ENCODE assay signal across 10 cellular contexts in genomic region chr12:121748218-121748570, GRCh38. TPM values are rescaled to one million over a fixed set of nuclear protein-coding genes. Genes with fewer than 3 reads are reported as not detected.
DNase-seq lines count a peak whose midpoint lies in the region; ATAC-seq and TF ChIP-seq lines count a peak whose summit lies in the region.
"Had no signal": no experiment of that assay in that cellular context is flagged by ENCODE, and none has a peak within 500 bp of the region (broad histone marks: within the 10 kb centered on the region; RNA-seq: fewer than 3 reads in every experiment).

No MANE protein-coding gene starts in this region.

- H3K27ac ChIP-seq in GM23248, result peak overlapping the region; percentile 75
- H3K27ac ChIP-seq in psoas muscle, result peak overlapping the region; percentile 38

- H4K20me1 ChIP-seq in GM23248 (ENCODE audit: insufficient read depth), result no peaks in the 10 kb centered on the region

- peak overlapping the region; percentile 18 for H3K27ac Mint-ChIP-seq in endothelial cell (ENCODE audit: unreplicated experiment)
- H3K27ac Mint-ChIP-seq: activated naive CD4-positive, alpha-beta T cell treated with anti-CD3 and anti-CD28 coated beads, Interleukin-2, amount 50 U/mL, for 24 hours had no signal

- peak; percentile 2 to 14 (median 12) for ATAC-seq in psoas muscle
- no peak for ATAC-seq in mucosa of descending colon

- H3K4me2 ChIP-seq in GM23248 (ENCODE audit: unreplicated experiment), result peak overlapping the region; percentile 12

- TF ChIP-seq CTCF in endothelial cell (IDR thresholded peaks at IDR 0.05; ENCODE audit: unreplicated experiment) (no peak), psoas muscle (IDR thresholded peaks at IDR 0.05) (no peak), mucosa of descending colon (IDR thresholded peaks at IDR 0.05) (no peak)

- peaks cover 12% of the 10 kb centered on the region for H3K4me1 ChIP-seq in GM23248 (ENCODE audit: insufficient read depth)
- peaks cover under 1% of the 10 kb centered on the region for H3K4me1 ChIP-seq in psoas muscle
- H3K4me1 ChIP-seq in mucosa of descending colon (ENCODE audit: low read depth), result no peaks in the 10 kb centered on the region

- H3K36me3 ChIP-seq in GM23248 (ENCODE audit: low read depth) (no peaks in the 10 kb centered on the region), psoas muscle (ENCODE audit: insufficient read depth in 1 of 2, low read depth in 1 of 2) (peaks cover 0 to 32% of the 10 kb centered on the region in 2 donors), mucosa of descending colon (ENCODE audit: low read depth) (no peaks in the 10 kb centered on the region)

- peaks cover 9% of the 10 kb centered on the region for H3K27me3 Mint-ChIP-seq in endothelial cell (ENCODE audit: unreplicated experiment)
- H3K27me3 Mint-ChIP-seq: activated CD4-positive, alpha-beta T cell treated with anti-CD3 and anti-CD28 coated beads, Interleukin-2, amount 10 ng/mL, durations not matched to agents 24 days and 14 days; activated naive CD4-positive, alpha-beta T cell treated with anti-CD3 and anti-CD28 coated beads, Interleukin-2, amount 50 U/mL, for 24 hours had no signal

- H2AFZ ChIP-seq in GM23248, result no peak overlapping the region

- H3K4me1 Mint-ChIP-seq in endothelial cell (ENCODE audit: unreplicated experiment), result no peaks in the 10 kb centered on the region

- no peaks in the 10 kb centered on the region for H3K9me2 ChIP-seq in GM23248 (ENCODE audit: insufficient read depth)

- 78 to 80% methylated on average over 12 to 13 of the region's 13 CpGs for WGBS in GM23248 (ENCODE audit: low coverage in 1 of 2, low lambda C conversion rate in 2 of 2, missing lambda C conversion rate in 2 of 2), 2 experiments
- 60 to 86% (median 63%) methylated on average over 11 to 13 of the region's 13 CpGs for WGBS in psoas muscle, 3 donors

- H3K27me3 ChIP-seq in GM23248 (replicated peaks; ENCODE audit: insufficient read depth) (no peaks in the 10 kb centered on the region), psoas muscle (ENCODE audit: insufficient read depth in 3 of 3, low read length in 2 of 3) (no peaks in the 10 kb centered on the region)

- peak overlapping the region; percentile 48 for H3K9ac ChIP-seq in GM23248

- H3K36me3 Mint-ChIP-seq in endothelial cell (ENCODE audit: low read depth, unreplicated experiment), result peaks cover 11% of the 10 kb centered on the region

- no peaks in the 10 kb centered on the region; the same call in 1 of the 2 replicates for H3K79me2 ChIP-seq in GM23248 (ENCODE audit: insufficient read depth)

- no peaks in the 10 kb centered on the region for H3K9me3 ChIP-seq in GM23248 (ENCODE audit: low read depth)
- no peaks in the 10 kb centered on the region for H3K9me3 ChIP-seq in psoas muscle
- no peaks in the 10 kb centered on the region for H3K9me3 ChIP-seq in mucosa of descending colon

- peaks cover 13% of the 10 kb centered on the region; the same call in 1 of the 2 replicates for H3F3A ChIP-seq in GM23248 (ENCODE audit: insufficient read depth)

- no peak for DNase-seq in GM23248
- peak; percentile 23 for DNase-seq in NCI-H69 (lab: John Stamatoyannopoulos, UW)
- DNase-seq in endothelial cell (ENCODE audit: low spot score), result no peak
- no peak for DNase-seq in psoas muscle
- no peak for DNase-seq in posterior vena cava (ENCODE audit: low spot score)
- no peak for DNase-seq in occipital lobe (lab: John Stamatoyannopoulos, UW)
- no peak for DNase-seq in mucosa of descending colon
- DNase-seq: NCI-H2029 had no signal

- H3K4me3 ChIP-seq in GM23248 (no peak overlapping the region), psoas muscle (no peak overlapping the region), mucosa of descending colon (no peak overlapping the region)

- intact Hi-C loops in psoas muscle (cut with DNase I), result no loop called here
- intact Hi-C loops in posterior vena cava (cut with DNase I), result no loop called here
- intact Hi-C loops in mucosa of descending colon (cut with DNase I, micrococcal nuclease), result no loop called here

- no peak overlapping the region for H3K4me3 Mint-ChIP-seq in endothelial cell (ENCODE audit: unreplicated experiment)
- H3K4me3 Mint-ChIP-seq: activated CD4-positive, alpha-beta T cell treated with anti-CD3 and anti-CD28 coated beads, Interleukin-2, amount 10 ng/mL, durations not matched to agents 24 days and 14 days; activated naive CD4-positive, alpha-beta T cell treated with anti-CD3 and anti-CD28 coated beads, Interleukin-2, amount 50 U/mL, for 24 hours had no signal

- no peaks in the 10 kb centered on the region for H3K9me3 Mint-ChIP-seq in endothelial cell (ENCODE audit: unreplicated experiment)
- H3K9me3 Mint-ChIP-seq: activated naive CD4-positive, alpha-beta T cell treated with anti-CD3 and anti-CD28 coated beads, Interleukin-2, amount 50 U/mL, for 24 hours had no signal

- in situ Hi-C loops in GM23248 (cut with MboI), result no loop called here

RNA-seq across cellular contexts. Expression of gene TMEM120B, which starts 35.6 kb away (rescaled TPM):
- total RNA-seq in GM23248 (2014; rRNA removed; shearing (Covaris generic)), result 10.7 and 12.1 TPM in 2 replicates
- polyA plus RNA-seq in GM23248 (2016; fragmentation: Nextera tagmentation; extraction: Ambion mirVana), result 4.7 and 4.8 TPM in 2 replicates
- total RNA-seq in endothelial cell (ENCODE audit: unreplicated experiment), result 10.3 TPM
- total RNA-seq in psoas muscle, result 10 to 100 TPM; 11.4 to 21.2 (median 15.5) TPM
- 10 to 100 TPM; 11.0 to 29.7 (median 12.7) TPM for polyA plus RNA-seq in psoas muscle
- 10 to 100 TPM in 1 of 2 donors, 1 to 10 TPM in 1; 7.9 to 11.0 TPM for total RNA-seq in posterior vena cava
- total RNA-seq in occipital lobe, result 13.7 TPM
- 10 to 100 TPM in 1 of 3 donors, 1 to 10 TPM in 2; 6.0 to 10.3 (median 6.4) TPM for total RNA-seq in mucosa of descending colon

RNA-seq across cellular contexts. Expression of gene RHOF, which starts 45.3 kb away (rescaled TPM):
- total RNA-seq in GM23248 (2014; rRNA removed; shearing (Covaris generic)), result 6.7 and 8.2 TPM in 2 replicates
- polyA plus RNA-seq in GM23248 (2016; fragmentation: Nextera tagmentation; extraction: Ambion mirVana) (1.5 and 2.4 TPM in 2 replicates), psoas muscle (1 to 10 TPM; 1.4 to 4.3 (median 1.6) TPM)
- total RNA-seq in endothelial cell (ENCODE audit: unreplicated experiment) (25.7 TPM), psoas muscle (1 to 10 TPM; 3.3 to 4.8 (median 3.9) TPM), posterior vena cava (10 to 100 TPM in 1 of 2 donors, 1 to 10 TPM in 1; 5.3 to 10.4 TPM), occipital lobe (14.5 TPM), mucosa of descending colon (10 to 100 TPM; 45.5 to 86.7 (median 83.2) TPM)

RNA-seq across cellular contexts. Expression of gene SETD1B, which starts 55.6 kb away (rescaled TPM):
- total RNA-seq in GM23248 (2014; rRNA removed; shearing (Covaris generic)), result 2.0 and 2.7 TPM in 2 replicates
- 1.7 and 2.0 TPM in 2 replicates for polyA plus RNA-seq in GM23248 (2016; fragmentation: Nextera tagmentation; extraction: Ambion mirVana)
- 25.3 TPM for total RNA-seq in endothelial cell (ENCODE audit: unreplicated experiment)
- 10 to 100 TPM in 3 of 4 donors, 1 to 10 TPM in 1; 9.2 to 13.0 (median 11.8) TPM for total RNA-seq in psoas muscle
- 1 to 10 TPM; 2.8 to 7.5 (median 3.0) TPM for polyA plus RNA-seq in psoas muscle
- 10 to 100 TPM; 20.2 to 20.9 TPM for total RNA-seq in posterior vena cava
- 2.3 TPM for total RNA-seq in occipital lobe
- 10 to 100 TPM; 23.8 to 38.3 (median 27.5) TPM for total RNA-seq in mucosa of descending colon
